Comparison of ENCODE assay signal across 16 cellular contexts in genomic region chr13:110910013-110910890, GRCh38. TPM values are rescaled to one million over a fixed set of nuclear protein-coding genes. Genes with fewer than 3 reads are reported as not detected.
A peak's percentile ranks its signal among the peaks of the same experiment; 100 is the strongest.
DNase-seq lines count a peak whose midpoint lies in the region; ATAC-seq and TF ChIP-seq lines count a peak whose summit lies in the region.
"Had no signal": no experiment of that assay in that cellular context is flagged by ENCODE, and none has a peak within 500 bp of the region (broad histone marks: within the 10 kb centered on the region; RNA-seq: fewer than 3 reads in every experiment).

No MANE protein-coding gene starts in this region.

- peaks cover 26% of the 10 kb centered on the region for H3K36me3 ChIP-seq in left ventricle myocardium inferior
- H3K36me3 ChIP-seq in iPS-20b (ENCODE audit: insufficient read depth, low read depth, low read length): peaks cover 46% of the 10 kb centered on the region

- H3K9ac ChIP-seq in iPS-20b (ENCODE audit: low read depth, low read length): peak overlapping the region; percentile 65; the same call in 1 of the 2 replicates

- no peaks in the 10 kb centered on the region for H3K9me3 ChIP-seq in left ventricle myocardium inferior (replicated peaks)
- no peaks in the 10 kb centered on the region for H3K9me3 ChIP-seq in iPS-20b (ENCODE audit: insufficient read depth, low read depth, low read length)
- H3K9me3 ChIP-seq: heart right ventricle had no signal

- intact Hi-C loops in left ventricle myocardium inferior (cut with micrococcal nuclease): no loop called here
- intact Hi-C loops in left ventricle myocardium superior (cut with micrococcal nuclease): no loop called here

- TF ChIP-seq CTCF in left ventricle myocardium inferior (IDR thresholded peaks at IDR 0.05; ENCODE audit: borderline replicate concordance) (no peak), VCaP (conservative IDR thresholded peaks at IDR 0.05) (no peak)

- H3K4me1 ChIP-seq in left ventricle myocardium inferior (peaks cover 89% of the 10 kb centered on the region), iPS-20b (ENCODE audit: insufficient read depth, low read length) (peaks cover 54% of the 10 kb centered on the region)

- ATAC-seq in left ventricle myocardium superior (no peak), HG03175 (IDR thresholded peaks at IDR 0.05; ENCODE audit: unreplicated experiment) (no peak)
- ATAC-seq: heart right ventricle; left lobe of liver; naive thymus-derived CD8-positive, alpha-beta T cell had no signal

- H3K4me3 ChIP-seq in left ventricle myocardium inferior: no peak overlapping the region
- H3K4me3 ChIP-seq in iPS-20b (ENCODE audit: low read length): peak overlapping the region; percentile 44; the same call in 1 of the 2 replicates
- H3K4me3 ChIP-seq: heart right ventricle had no signal

- peak overlapping the region; percentile 16 for H3K27ac ChIP-seq in left ventricle myocardium inferior (replicated peaks)
- peak overlapping the region; percentile 100 for H3K27ac ChIP-seq in VCaP
- H3K27ac ChIP-seq in iPS-20b (ENCODE audit: low read length): peak overlapping the region; percentile 36
- H3K27ac ChIP-seq: epithelial cell of prostate had no signal

- no peak for DNase-seq in left ventricle myocardium inferior
- DNase-seq in left ventricle myocardium superior: no peak
- DNase-seq in midbrain (lab: John Stamatoyannopoulos, UW): no peak
- no peak for DNase-seq in NCI-H2107 treated with DMSO at 0.1 percent for 48 hours (lab: John Stamatoyannopoulos, UW; ENCODE audit: unreplicated experiment)
- DNase-seq in OCI-M1 (lab: John Stamatoyannopoulos, UW): no peak
- DNase-seq: activated CD8-positive, alpha-beta memory T cell treated with anti-CD3 and anti-CD28 coated beads for 24 hours; activated naive CD4-positive, alpha-beta T cell treated with anti-CD3 and anti-CD28 coated beads for 36 hours; H7; heart right ventricle; naive thymus-derived CD8-positive, alpha-beta T cell; NK-92 treated with Interleukin-12 subunit alpha and Interleukin-12 subunit beta, amount 100 ng/mL, for 24 hours had no signal

- H3K27me3 ChIP-seq in left ventricle myocardium inferior (ENCODE audit: low read depth) (no peaks in the 10 kb centered on the region), iPS-20b (ENCODE audit: insufficient read depth, low read length) (no peaks in the 10 kb centered on the region)
- H3K27me3 ChIP-seq: heart right ventricle had no signal

RNA-seq across cellular contexts. Expression of gene ANKRD10, which starts 4.6 kb away (rescaled TPM):
- total RNA-seq in left ventricle myocardium inferior (45.9 TPM), left ventricle myocardium superior (49.4 TPM)

Comparison
In these comparisons a context has a peak if more than half of its experiments do, and no peak if none do; other contexts are left out.
1. H3K27ac ChIP-seq: peak in every context shown above with its lines; median percentile 100 in VCaP; 36 in iPS-20b; 16 in left ventricle myocardium inferior.